8 cellular contexts compared by ENCODE assay signal in the genomic region with DNA sequence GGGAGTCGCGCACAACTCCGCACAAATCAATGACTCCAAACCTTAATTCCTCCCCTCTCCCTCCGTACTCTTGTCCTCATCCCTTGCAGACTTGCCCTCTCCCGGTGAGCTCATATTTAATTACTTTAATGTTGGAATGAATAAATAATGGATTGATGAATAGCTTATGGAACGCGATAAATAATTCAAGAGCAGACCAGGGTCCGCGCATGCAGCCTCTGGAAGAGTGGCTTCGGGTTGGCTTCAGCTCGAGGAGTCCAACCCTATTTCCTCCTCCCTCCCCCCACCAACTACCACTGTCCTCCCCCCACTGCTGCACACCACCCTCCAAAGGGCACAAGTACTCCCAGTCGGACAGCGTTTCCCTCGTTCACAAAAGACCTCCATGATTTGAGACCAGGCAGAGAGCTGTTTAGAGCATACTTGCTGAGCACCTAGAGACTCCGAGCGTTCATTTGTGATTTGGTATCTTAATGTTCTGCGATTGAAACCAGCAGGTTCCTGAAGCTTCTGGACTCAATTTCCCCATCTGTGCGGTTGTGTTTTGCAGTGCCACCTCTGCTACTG. TPM values are rescaled to one million over a fixed set of nuclear protein-coding genes. Genes with fewer than 3 reads are reported as not detected.
DNase-seq lines count a peak whose midpoint lies in the region; ATAC-seq, FAIRE-seq and TF ChIP-seq lines count a peak whose summit lies in the region.

No MANE protein-coding gene starts in this region.

- TF ChIP-seq CTCF in H1 (IDR thresholded peaks at IDR 0.05; ENCODE audit: control extremely low read depth in 1 of 3, insufficient read depth in 1 of 3, low read depth in 1 of 3, low read length in 3 of 3) (no peak), mucosa of descending colon (IDR thresholded peaks at IDR 0.05) (no peak)

- H2AFZ ChIP-seq in H1 (ENCODE audit: low read length): peak overlapping the region; percentile 21; the same call in 1 of the 2 replicates

- H3K4me2 ChIP-seq in H1 (ENCODE audit: insufficient read depth in 1 of 2, low read depth in 2 of 2, low read length in 2 of 2): peak overlapping the region; percentile 82 to 83

- no peak for TF ChIP-seq POLR2A in H1 (IDR thresholded peaks at IDR 0.05; ENCODE audit: control extremely low read depth in 1 of 2, low read depth in 2 of 2, low read length in 2 of 2)

- TF ChIP-seq EP300 in H1 (IDR thresholded peaks at IDR 0.05; ENCODE audit: borderline replicate concordance in 1 of 2, low read depth in 2 of 2, low read length in 2 of 2): no peak

- no peak overlapping the region for H2BK120ac ChIP-seq in H1 (replicated peaks; ENCODE audit: low read depth, low read length)

- H3K14ac ChIP-seq in H1 (ENCODE audit: insufficient read length): no peak overlapping the region

- peaks cover 10 to 41% (median 27%) of the 10 kb centered on the region in 4 experiments for H3K4me1 ChIP-seq in H1 (replicated peaks in 1 of 4; ENCODE audit: control insufficient read depth in 3 of 4, insufficient read depth in 4 of 4, low read length in 3 of 4)
- peaks cover 28% of the 10 kb centered on the region for H3K4me1 ChIP-seq in mucosa of descending colon (ENCODE audit: low read depth)

- DNase-seq in DMS 273 (lab: John Stamatoyannopoulos, UW; ENCODE audit: unreplicated experiment) (peak; percentile 74), DMS 273 treated with DMSO at 0.1 percent for 48 hours (lab: John Stamatoyannopoulos, UW) (no peak), NCI-H526 (lab: John Stamatoyannopoulos, UW) (peak; percentile 81 to 85), H1 (ENCODE audit: low read depth in 1 of 2, low spot score in 2 of 2) (no peak), retina (peak; percentile 59), mucosa of descending colon (no peak), islet precursor cell (no peak)

- H3K4ac ChIP-seq in H1 (replicated peaks; ENCODE audit: insufficient read length, low read depth, low read length): no peak overlapping the region

- H3K36me3 ChIP-seq in H1 (ENCODE audit: control insufficient read depth in 2 of 4, insufficient read depth in 4 of 4, low read length in 3 of 4): peaks cover 0 to 2% (median 0%) of the 10 kb centered on the region in 4 experiments; a peak in 1 of 8 replicates
- no peaks in the 10 kb centered on the region for H3K36me3 ChIP-seq in mucosa of descending colon (ENCODE audit: low read depth)

- H2BK12ac ChIP-seq in H1 (ENCODE audit: low read depth, low read length): peak overlapping the region; percentile 77; the same call in 1 of the 2 replicates

- H3K79me2 ChIP-seq in H1 (ENCODE audit: control insufficient read depth in 1 of 2, insufficient read depth in 2 of 2, low read length in 2 of 2): no peaks in the 10 kb centered on the region

- H3K79me1 ChIP-seq in H1 (ENCODE audit: low read depth, low read length): no peaks in the 10 kb centered on the region

- H2BK5ac ChIP-seq in H1 (ENCODE audit: low read depth, low read length): no peak overlapping the region

- intact Hi-C loops in mucosa of descending colon (cut with DNase I, micrococcal nuclease): no loop called here

- H3K4me3 ChIP-seq in H1 (ENCODE audit: extremely low read depth in 1 of 4, insufficient read depth in 2 of 4, low read depth in 3 of 4, low read length in 4 of 4): peak overlapping the region; percentile 30 to 63 (median 36); a peak in 7 of 8 replicates
- no peak overlapping the region for H3K4me3 ChIP-seq in mucosa of descending colon

- no peak overlapping the region; the same call in 1 of the 2 replicates for H3K18ac ChIP-seq in H1 (ENCODE audit: extremely low read depth, low read length)

- no peak for FAIRE-seq in H1 (lab: Jason Lieb, UNC)

- CTCF ChIA-PET in H1 (lab: Charles Lee; ENCODE audit: partially characterized antibody): interaction anchor here (1.3 to 3.6 kb wide), 4 partner anchors 9 to 25 kb away, joined by 5 to 10 read pairs (median 6); no protein-coding TSS in a partner anchor

- H4K91ac ChIP-seq in H1 (replicated peaks; ENCODE audit: insufficient read length, low read length): no peak overlapping the region

- no peak overlapping the region for H3K56ac ChIP-seq in H1 (replicated peaks; ENCODE audit: insufficient read length, low read depth, low read length)

- H3K23me2 ChIP-seq in H1 (ENCODE audit: low read depth, low read length): peaks cover 14% of the 10 kb centered on the region

- peak overlapping the region; percentile 78; the same call in 1 of the 2 replicates for H2BK20ac ChIP-seq in H1 (ENCODE audit: low read length)

- H3K9ac ChIP-seq in H1 (replicated peaks in 1 of 4; ENCODE audit: extremely low read depth in 1 of 4, low read depth in 3 of 4, low read length in 3 of 4): no peak overlapping the region

- H4K5ac ChIP-seq in H1 (ENCODE audit: insufficient read length, low read depth, low read length): no peak overlapping the region

- no peak for TF ChIP-seq RAD21 in H1 (IDR thresholded peaks at IDR 0.05 in 1 of 2, conservative IDR thresholded peaks at IDR 0.05 in 1 of 2; ENCODE audit: low read depth in 2 of 2, low read length in 2 of 2)

- ATAC-seq in GM21529 (IDR thresholded peaks at IDR 0.05; ENCODE audit: unreplicated experiment) (no peak), mucosa of descending colon (no peak)

- POLR2A ChIA-PET in H1 (lab: Charles Lee; ENCODE audit: partially characterized antibody): interaction anchor here (0.5 to 2.1 kb wide), 3 partner anchors 9 to 597 kb away, joined by 4 to 10 read pairs (median 8); no protein-coding TSS in a partner anchor

- H4K8ac ChIP-seq in H1 (ENCODE audit: extremely low read depth, insufficient read depth, low read length): no peak overlapping the region; the same call in 1 of the 2 replicates

- no peaks in the 10 kb centered on the region for H3K9me3 ChIP-seq in H1 (ENCODE audit: insufficient read depth in 2 of 2, low read depth in 1 of 2, low read length in 1 of 2)
- no peaks in the 10 kb centered on the region for H3K9me3 ChIP-seq in mucosa of descending colon

- peaks cover 4 to 24% of the 10 kb centered on the region in 2 experiments for H4K20me1 ChIP-seq in H1 (replicated peaks in 1 of 2; ENCODE audit: control insufficient read depth in 1 of 2, insufficient read depth in 2 of 2, low read length in 2 of 2)

- 3% methylated on average over 18 of the region's 18 CpGs; no CpG with 5 or more reads in 1 of the 2 experiments for WGBS in H1 (ENCODE audit: extremely low coverage in 1 of 2, insufficient coverage in 1 of 2, insufficient read length in 1 of 2, insufficient replicate concordance in 2 of 2, low coverage in 1 of 2, low lambda C conversion rate in 2 of 2, missing lambda C conversion rate in 1 of 2), 2 experiments

- peak overlapping the region; percentile 89 for H2BK15ac ChIP-seq in H1 (ENCODE audit: low read length)

- no peak overlapping the region for H3K27ac ChIP-seq in H1 (ENCODE audit: low read depth, low read length)

- H3K27me3 ChIP-seq in H1 (replicated peaks in 1 of 4; ENCODE audit: control insufficient read depth in 3 of 4, extremely low read depth in 1 of 4, insufficient read depth in 3 of 4, low read length in 3 of 4): peaks cover 83 to 98% (median 92%) of the 10 kb centered on the region in 4 experiments

- no peak overlapping the region for H3K23ac ChIP-seq in H1 (ENCODE audit: insufficient read length)

- no peak overlapping the region for H2AK5ac ChIP-seq in H1 (ENCODE audit: low read depth, low read length)

TF ChIP-seq in H1, 55 proteins besides CTCF, POLR2A, EP300 and RAD21 (continues in another document):
- TF ChIP-seq EZH2 (IDR thresholded peaks at IDR 0.05; ENCODE audit: low read depth, low read length, severe bottlenecking) (peak; percentile 39), SP4 (IDR thresholded peaks at IDR 0.05; ENCODE audit: low read length) (no peak), FOSL1 (IDR thresholded peaks at IDR 0.05; ENCODE audit: insufficient read depth, low read depth, low read length) (no peak), RNF2 (IDR thresholded peaks at IDR 0.05; ENCODE audit: borderline replicate concordance, low read depth, low read length, missing control alignments, poor library complexity, severe bottlenecking) (peak; percentile 99), GABPA (IDR thresholded peaks at IDR 0.05; ENCODE audit: borderline replicate concordance, insufficient read depth, low read length) (no peak), JUND (IDR thresholded peaks at IDR 0.05; ENCODE audit: low read length) (no peak), CBX8 (IDR thresholded peaks at IDR 0.05; ENCODE audit: borderline replicate concordance, low read depth, low read length) (no peak; the same call in 1 of the 2 replicates), JUN (IDR thresholded peaks at IDR 0.05; ENCODE audit: low read depth, low read length) (no peak), BRCA1 (IDR thresholded peaks at IDR 0.05; ENCODE audit: low read depth, low read length) (no peak), BACH1 (IDR thresholded peaks at IDR 0.05; ENCODE audit: low read length) (no peak), KDM4A (IDR thresholded peaks at IDR 0.05; ENCODE audit: low read depth, low read length, severe bottlenecking) (peak; percentile 16)
- TF ChIP-seq, protein P1, sequence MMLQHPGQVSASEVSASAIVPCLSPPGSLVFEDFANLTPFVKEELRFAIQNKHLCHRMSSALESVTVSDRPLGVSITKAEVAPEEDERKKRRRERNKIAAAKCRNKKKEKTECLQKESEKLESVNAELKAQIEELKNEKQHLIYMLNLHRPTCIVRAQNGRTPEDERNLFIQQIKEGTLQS (IDR thresholded peaks at IDR 0.05; ENCODE audit: insufficient read depth, low read depth, low read length): no peak
- TF ChIP-seq, protein P2, sequence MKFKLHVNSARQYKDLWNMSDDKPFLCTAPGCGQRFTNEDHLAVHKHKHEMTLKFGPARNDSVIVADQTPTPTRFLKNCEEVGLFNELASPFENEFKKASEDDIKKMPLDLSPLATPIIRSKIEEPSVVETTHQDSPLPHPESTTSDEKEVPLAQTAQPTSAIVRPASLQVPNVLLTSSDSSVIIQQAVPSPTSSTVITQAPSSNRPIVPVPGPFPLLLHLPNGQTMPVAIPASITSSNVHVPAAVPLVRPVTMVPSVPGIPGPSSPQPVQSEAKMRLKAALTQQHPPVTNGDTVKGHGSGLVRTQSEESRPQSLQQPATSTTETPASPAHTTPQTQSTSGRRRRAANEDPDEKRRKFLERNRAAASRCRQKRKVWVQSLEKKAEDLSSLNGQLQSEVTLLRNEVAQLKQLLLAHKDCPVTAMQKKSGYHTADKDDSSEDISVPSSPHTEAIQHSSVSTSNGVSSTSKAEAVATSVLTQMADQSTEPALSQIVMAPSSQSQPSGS (IDR thresholded peaks at IDR 0.05; ENCODE audit: low read length): no peak

RNA-seq across cellular contexts. Expression of a gene that starts 0.6 kb away (rescaled TPM):
- total RNA-seq in H1 (2021; fragmentation: NEBNext Ultra II Directional; extraction: Animal tissue kit (Norgen Biotek cat#: 25700)): 0.46 and 0.69 TPM in 2 replicates
- 0.03 and 0.11 TPM in 2 replicates for polyA plus RNA-seq in H1 (2011; rRNA removed)
- polyA plus RNA-seq in H1 (2011; cell fraction: cytosol; rRNA removed): 0.09 TPM
- 0.09 TPM for polyA plus RNA-seq in H1 (2011; cell fraction: nucleus; rRNA removed)
- polyA plus RNA-seq in H1 (2012, experiment 1 of 2): 0.04 to 0.16 TPM in 2 of 4 replicates, not detected in the others
- polyA plus RNA-seq in H1 (2012, experiment 2 of 2): 0.07 TPM
- polyA plus RNA-seq in H1 (2013, experiment 1 of 2): 0.45 TPM
- 0.48 TPM for polyA plus RNA-seq in H1 (2013, experiment 2 of 2)
- 0.17 and 0.19 TPM in 2 replicates for polyA minus RNA-seq in H1 (2011; rRNA and poly(A)+ RNA removed)
- not detected for polyA minus RNA-seq in H1 (2011; cell fraction: cytosol; rRNA and poly(A)+ RNA removed)
- 0.50 TPM for polyA minus RNA-seq in H1 (2011; cell fraction: nucleus; rRNA and poly(A)+ RNA removed)
- total RNA-seq in mucosa of descending colon: under 1 TPM in 1 of 3 donors, not detected in 2; 0.16 TPM

Comparison
In these comparisons a context has a peak if more than half of its experiments do, and no peak if none do; other contexts are left out.
1. DNase-seq: peak in DMS 273 (single experiment), NCI-H526 (2 of 2) and retina (single experiment); none in DMS 273 treated with DMSO at 0.1 percent for 48 hours (single experiment), H1 (0 of 2), mucosa of descending colon (0 of 3) and islet precursor cell (single experiment).